8 cellular contexts compared by ENCODE assay signal in the genomic region with DNA sequence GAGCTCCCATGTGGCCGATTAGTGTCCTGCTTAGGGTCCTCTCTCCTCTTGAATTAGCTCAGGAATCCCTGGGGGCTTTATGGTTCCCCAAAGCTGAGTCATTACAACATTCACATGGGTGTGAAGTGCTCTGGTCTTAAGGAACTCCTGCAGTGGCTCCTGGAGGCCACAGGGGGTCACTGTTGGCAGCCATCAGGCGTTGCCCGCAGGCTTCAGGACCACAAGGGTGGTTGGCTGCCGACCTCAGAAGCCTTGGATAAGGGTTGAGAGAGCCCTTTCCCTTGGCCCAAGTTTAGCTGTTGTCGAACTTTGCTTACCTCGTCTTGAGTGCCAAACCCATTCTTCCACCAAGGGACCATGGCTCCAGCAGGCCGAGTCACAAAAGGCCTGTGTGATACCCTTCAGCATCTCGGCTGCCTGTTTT.
DNase-seq lines count a peak whose midpoint lies in the region; ATAC-seq and TF ChIP-seq lines count a peak whose summit lies in the region.

No MANE protein-coding gene starts in this region.

- H3K4me3 ChIP-seq in PC-3 (ENCODE audit: low read length) (no peak overlapping the region), body of pancreas (no peak overlapping the region)

- no peaks in the 10 kb centered on the region for H3K9me2 ChIP-seq in PC-3 (replicated peaks; ENCODE audit: low read length)

- DNase-seq in ELF-1 (ENCODE audit: low read depth, low spot score) (peak; percentile 85), PC-3 (peak; percentile 41), body of pancreas (peak in 2 of 4 donors; percentile 11), kidney glomerular epithelial cell (lab: John Stamatoyannopoulos, UW) (peak; percentile 39), middle frontal gyrus (ENCODE audit: extremely low spot score, low spot score) (no peak)
- peak; percentile 7 to 11 for DNase-seq in stimulated activated CD8-positive, alpha-beta memory T cell treated with anti-CD3 and anti-CD28 coated beads, Interleukin-7, amount 100 ng/mL, for 48 hours (ENCODE audit: extremely low read depth in 1 of 2, low read depth in 1 of 2)

- no peak overlapping the region for H2AFZ ChIP-seq in PC-3 (ENCODE audit: low read length)

- H3K27me3 ChIP-seq in PC-3 (ENCODE audit: low read length) (no peaks in the 10 kb centered on the region), body of pancreas (no peaks in the 10 kb centered on the region)

- H3K9me3 ChIP-seq in PC-3 (ENCODE audit: low read length) (no peaks in the 10 kb centered on the region), body of pancreas (no peaks in the 10 kb centered on the region)

- H3K4me2 ChIP-seq in PC-3 (ENCODE audit: low read length), result no peak overlapping the region

- 36 to 51% methylated on average over 4 to 8 of the region's 8 CpGs for WGBS in body of pancreas, 2 donors

- peak; percentile 61 for TF ChIP-seq CTCF in PC-3 (conservative IDR thresholded peaks at IDR 0.05; ENCODE audit: low read depth, low read length)
- TF ChIP-seq CTCF in body of pancreas (IDR thresholded peaks at IDR 0.05), result peak in 5 of 7 experiments; percentile 8 to 21 (median 14)

- H3K27ac ChIP-seq in PC-3 (ENCODE audit: low read length) (no peak overlapping the region), body of pancreas (no peak overlapping the region)

- no peaks in the 10 kb centered on the region for H3F3A ChIP-seq in PC-3 (ENCODE audit: low read length, unreplicated experiment)

- CTCF ChIA-PET in PC-3 (lab: Charles Lee), result no interaction called here

- no peaks in the 10 kb centered on the region for H3K4me1 ChIP-seq in PC-3 (ENCODE audit: insufficient read depth, low read length)
- no peaks in the 10 kb centered on the region for H3K4me1 ChIP-seq in body of pancreas

- TF ChIP-seq POLR2A in body of pancreas (IDR thresholded peaks at IDR 0.05), result no peak

- intact Hi-C loops in PC-3 (cut with micrococcal nuclease) (no loop called here), body of pancreas (cut with DNase I) (no loop called here)

- H3K36me3 ChIP-seq in PC-3 (ENCODE audit: low read depth, low read length), result no peaks in the 10 kb centered on the region
- no peaks in the 10 kb centered on the region for H3K36me3 ChIP-seq in body of pancreas (replicated peaks in 1 of 2; ENCODE audit: insufficient read depth in 1 of 2, low read depth in 2 of 2)

- H4K20me1 ChIP-seq in PC-3 (ENCODE audit: low read length), result no peaks in the 10 kb centered on the region

- ATAC-seq in GM19397 (IDR thresholded peaks at IDR 0.05; ENCODE audit: unreplicated experiment) (peak; percentile 79), HG03196 (IDR thresholded peaks at IDR 0.05; ENCODE audit: unreplicated experiment) (peak; percentile 71), PC-3 (no peak), body of pancreas (no peak)

- H3K9ac ChIP-seq in PC-3 (ENCODE audit: low read length), result no peak overlapping the region

- POLR2A ChIA-PET in PC-3 (lab: Charles Lee; ENCODE audit: unreplicated experiment), result no interaction called here

- H3K79me2 ChIP-seq in PC-3 (ENCODE audit: low read length), result no peaks in the 10 kb centered on the region

- BruUV-seq in PC-3 (replicated peaks; lab: Mats Ljungman, UMichigan), result no TSS peak

Comparison
In these comparisons a context has a peak if more than half of its experiments do, and no peak if none do; other contexts are left out.
1. ATAC-seq: peak in GM19397 (single experiment) and HG03196 (single experiment); none in PC-3 (single experiment) and body of pancreas (single experiment).